Comparison of ENCODE assay signal across 27 cellular contexts in genomic region chr7:122622682-122623081, GRCh38.
"Had no signal": no experiment of that assay in that cellular context is flagged by ENCODE, and none has a peak within 500 bp of the region (broad histone marks: within the 10 kb centered on the region; RNA-seq: fewer than 3 reads in every experiment).

No MANE protein-coding gene starts in this region.

- H3K36me3 Mint-ChIP-seq: activated CD4-positive, alpha-beta memory T cell treated with anti-CD3 and anti-CD28 coated beads for 36 hours; activated naive CD4-positive, alpha-beta T cell treated with anti-CD3 and anti-CD28 coated beads, Interleukin-2, amount 50 U/mL, for 72 hours; brain had no signal

- H3K4me3 Mint-ChIP-seq: activated CD4-positive, alpha-beta memory T cell treated with anti-CD3 and anti-CD28 coated beads for 36 hours; activated CD4-positive, alpha-beta T cell treated with anti-CD3 and anti-CD28 coated beads, Interleukin-2, amount 10 ng/mL, durations not matched to agents 7 days and 5 days; activated naive CD8-positive, alpha-beta T cell treated with anti-CD3 and anti-CD28 coated beads, Interleukin-2, amount 50 U/mL, for 24 hours; activated T-cell treated with anti-CD3 and anti-CD28 coated beads, Interleukin-2, amount 50 U/mL, for 4 hours; brain; central memory CD8-positive, alpha-beta T cell had no signal

- H3K9me3 Mint-ChIP-seq: activated CD4-positive, alpha-beta T cell treated with anti-CD3 and anti-CD28 coated beads, Interleukin-2, amount 10 ng/mL, durations not matched to agents 7 days and 5 days; brain had no signal

- ATAC-seq: activated naive CD4-positive, alpha-beta T cell treated with anti-CD3 and anti-CD28 coated beads, Interleukin-2, amount 50 U/mL, for 72 hours; activated naive CD8-positive, alpha-beta T cell treated with anti-CD3 and anti-CD28 coated beads, Interleukin-2, amount 50 U/mL, for 24 hours; activated T-cell treated with anti-CD3 and anti-CD28 coated beads, Interleukin-2, amount 50 U/mL, for 4 hours; Panc1; Right ventricle myocardium inferior had no signal

- H3K4me1 Mint-ChIP-seq: activated CD4-positive, alpha-beta T cell treated with anti-CD3 and anti-CD28 coated beads, Interleukin-2, amount 10 ng/mL, durations not matched to agents 7 days and 5 days; activated naive CD8-positive, alpha-beta T cell treated with anti-CD3 and anti-CD28 coated beads, Interleukin-2, amount 50 U/mL, for 24 hours; brain; central memory CD8-positive, alpha-beta T cell had no signal

- DNase-seq: activated CD4-positive, alpha-beta memory T cell treated with anti-CD3 and anti-CD28 coated beads for 36 hours; activated CD4-positive, alpha-beta T cell treated with anti-CD3 and anti-CD28 coated beads, Interleukin-2, amount 10 ng/mL, durations not matched to agents 7 days and 5 days; activated CD4-positive, CD25-positive, alpha-beta regulatory T cell; activated CD8-positive, alpha-beta memory T cell treated with anti-CD3 and anti-CD28 coated beads for 24 hours; activated effector memory CD4-positive, alpha-beta T cell treated with anti-CD3 and anti-CD28 coated beads, Interleukin-2, amount 50 U/mL, for 16 hours; activated naive CD4-positive, alpha-beta T cell treated with Interleukin-2 at 50 U/mL for 16 hours; activated naive CD8-positive, alpha-beta T cell treated with anti-CD3 and anti-CD28 coated beads, Interleukin-2, amount 50 U/mL, for 24 hours; activated T-cell treated with anti-CD3 and anti-CD28 coated beads, Interleukin-2, amount 50 U/mL, for 4 hours; amniotic stem cell; MM.1S; NCI-H1105; NCI-H1436 treated with DMSO at 0.1 percent for 48 hours; NCI-H187; NCI-H2081; NCI-H2227 treated with DMSO at 0.1 percent for 48 hours; NCI-H748 treated with DMSO at 0.1 percent for 48 hours; NK-92 treated with Interleukin-12 subunit alpha and Interleukin-12 subunit beta, amount 100 ng/mL, for 24 hours; OCI-M1; RPMI8226; T-helper 1 cell had no signal

- H3K27ac ChIP-seq: SK-N-MC, VCaP had no signal

- H3K27ac Mint-ChIP-seq: activated CD4-positive, alpha-beta memory T cell treated with anti-CD3 and anti-CD28 coated beads for 36 hours; activated CD4-positive, alpha-beta T cell treated with anti-CD3 and anti-CD28 coated beads, Interleukin-2, amount 10 ng/mL, durations not matched to agents 7 days and 5 days; activated naive CD4-positive, alpha-beta T cell treated with anti-CD3 and anti-CD28 coated beads, Interleukin-2, amount 50 U/mL, for 72 hours; activated naive CD8-positive, alpha-beta T cell treated with anti-CD3 and anti-CD28 coated beads, Interleukin-2, amount 50 U/mL, for 24 hours; brain had no signal

- H3K4me3 ChIP-seq: SK-N-MC had no signal

- H3K27me3 Mint-ChIP-seq: activated CD4-positive, alpha-beta memory T cell treated with anti-CD3 and anti-CD28 coated beads for 36 hours; activated CD4-positive, alpha-beta T cell treated with anti-CD3 and anti-CD28 coated beads, Interleukin-2, amount 10 ng/mL, durations not matched to agents 7 days and 5 days; activated naive CD8-positive, alpha-beta T cell treated with anti-CD3 and anti-CD28 coated beads, Interleukin-2, amount 50 U/mL, for 24 hours; brain; central memory CD8-positive, alpha-beta T cell had no signal
